Comparison of ENCODE assay signal across 8 cellular contexts in the genomic region with DNA sequence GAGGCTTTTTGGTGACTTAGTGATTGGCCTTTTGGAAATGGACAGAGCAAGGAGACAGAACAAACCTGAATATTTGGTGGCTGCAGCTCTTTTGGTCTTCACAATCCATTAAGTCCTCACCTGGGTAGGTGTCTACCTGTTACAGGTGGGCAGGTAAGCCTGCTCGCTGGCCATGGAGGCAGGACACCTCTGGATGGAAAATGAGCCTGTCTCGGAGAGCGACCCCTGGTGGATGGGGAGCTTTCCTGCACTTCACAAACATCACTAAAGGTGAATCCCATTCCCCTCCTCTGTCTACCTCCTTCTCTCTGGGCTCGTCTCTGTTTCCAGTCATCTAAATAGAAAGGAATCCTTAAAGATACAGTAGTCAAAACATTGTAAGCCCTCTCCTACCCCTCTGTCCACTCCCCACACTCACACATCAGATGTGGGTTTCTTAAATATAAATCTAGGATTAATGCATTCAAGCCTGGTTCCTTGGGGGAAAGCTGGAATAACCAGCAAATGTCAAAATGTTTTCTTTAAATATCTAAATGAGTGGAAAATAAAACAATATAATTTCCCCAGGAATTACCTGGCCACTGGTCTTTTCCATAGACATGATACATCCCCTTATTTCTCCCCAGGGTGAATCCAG.
DNase-seq lines count a peak whose midpoint lies in the region; ATAC-seq, FAIRE-seq and TF ChIP-seq lines count a peak whose summit lies in the region.

No MANE protein-coding gene starts in this region.

- intact Hi-C loops in left ventricle myocardium superior (cut with micrococcal nuclease) (no loop called here), kidney (cut with DNase I) (no loop called here)

- H3K9ac ChIP-seq in kidney (ENCODE audit: low read length in 2 of 2), result no peak overlapping the region

- no peak for FAIRE-seq in kidney (lab: Jason Lieb, UNC)

- H3K4me3 ChIP-seq in cardiac muscle cell (no peak overlapping the region), Peyer's patch (no peak overlapping the region), kidney (ENCODE audit: low read length in 2 of 2) (no peak overlapping the region)

- no peaks in the 10 kb centered on the region for H3K27me3 ChIP-seq in cardiac muscle cell
- no peaks in the 10 kb centered on the region for H3K27me3 ChIP-seq in Peyer's patch

- TF ChIP-seq CTCF in cardiac muscle cell (IDR thresholded peaks at IDR 0.05; ENCODE audit: low read depth, low read length) (peak; percentile 25), Peyer's patch (IDR thresholded peaks at IDR 0.05) (peak in 5 of 6 experiments; percentile 13 to 51 (median 36)), kidney (IDR thresholded peaks at IDR 0.05; ENCODE audit: borderline replicate concordance, extremely low read depth, insufficient read depth) (peak; percentile 37)

- DNase-seq in cardiac muscle cell (ENCODE audit: low read depth in 1 of 2, low spot score in 1 of 2) (peak in 1 of 2 donors; percentile 25), left ventricle myocardium superior (no peak), Peyer's patch (peak in 1 of 3 donors; percentile 55), kidney (no peak), AG08395 (ENCODE audit: low spot score) (no peak)
- DNase-seq in activated T-helper 9 cell treated with anti-CD3 and anti-CD28 coated beads, Interleukin-2, amount 50 U/mL, for 16 hours (ENCODE audit: low read depth), result peak; percentile 27
- DNase-seq in stimulated activated CD8-positive, alpha-beta memory T cell treated with anti-CD3 and anti-CD28 coated beads, Interleukin-4, amount 100 ng/mL, for 1 hour (ENCODE audit: low read depth in 2 of 2, low spot score in 1 of 2), result peak; percentile 6 to 18

- TF ChIP-seq POLR2A in Peyer's patch (IDR thresholded peaks at IDR 0.05), result no peak

- H3K36me3 ChIP-seq in cardiac muscle cell (no peaks in the 10 kb centered on the region), Peyer's patch (no peaks in the 10 kb centered on the region), kidney (ENCODE audit: control insufficient read depth in 1 of 2, insufficient read depth in 2 of 2, low read length in 2 of 2) (no peaks in the 10 kb centered on the region)

- H3K4me1 ChIP-seq in cardiac muscle cell (ENCODE audit: low read depth) (no peaks in the 10 kb centered on the region), Peyer's patch (no peaks in the 10 kb centered on the region), kidney (ENCODE audit: control insufficient read depth in 1 of 2, insufficient read depth in 1 of 2, low read depth in 1 of 2, low read length in 2 of 2) (no peaks in the 10 kb centered on the region)

- H3K27ac ChIP-seq in cardiac muscle cell (no peak overlapping the region), Peyer's patch (no peak overlapping the region), kidney (ENCODE audit: low read depth in 2 of 2, low read length in 2 of 2) (no peak overlapping the region)

- ATAC-seq in left ventricle myocardium superior (no peak), GM21717 (IDR thresholded peaks at IDR 0.05; ENCODE audit: unreplicated experiment) (no peak)

- H3K9me3 ChIP-seq in cardiac muscle cell (ENCODE audit: low read depth) (no peaks in the 10 kb centered on the region), Peyer's patch (no peaks in the 10 kb centered on the region), kidney (ENCODE audit: control insufficient read depth in 1 of 2, low read length in 2 of 2) (no peaks in the 10 kb centered on the region)

Comparison
In these comparisons a context has a peak if more than half of its experiments do, and no peak if none do; other contexts are left out.
1. DNase-seq: peak in activated T-helper 9 cell treated with anti-CD3 and anti-CD28 coated beads, Interleukin-2, amount 50 U/mL, for 16 hours (single experiment) and stimulated activated CD8-positive, alpha-beta memory T cell treated with anti-CD3 and anti-CD28 coated beads, Interleukin-4, amount 100 ng/mL, for 1 hour (2 of 2); none in left ventricle myocardium superior (single experiment), kidney (single experiment) and AG08395 (single experiment).
2. Peak in every context shown above with its lines, with median percentiles within 50 percentile points of each other: CTCF ChIP-seq.